ENCODE assay signal across 29 cellular contexts in the genomic region with DNA sequence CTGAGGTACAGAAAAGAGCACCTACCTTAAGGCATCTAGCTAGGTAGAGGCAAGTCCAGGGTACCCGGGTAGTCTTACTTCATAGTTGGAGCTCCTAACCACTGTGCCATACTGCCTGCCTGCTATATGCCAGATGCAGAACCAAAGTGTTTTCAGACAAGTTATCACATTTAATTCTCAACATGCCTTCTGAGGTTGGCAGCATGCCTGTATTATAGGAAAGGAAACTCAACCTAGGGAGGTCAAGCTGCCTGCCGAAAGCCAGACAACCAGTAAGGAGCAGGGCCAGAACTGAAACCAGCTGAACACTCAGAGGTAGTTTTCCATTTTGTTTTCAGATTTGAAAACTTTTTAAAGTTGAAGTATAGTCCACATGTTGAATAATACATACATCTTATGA. TPM values are rescaled to one million over a fixed set of nuclear protein-coding genes. Genes with fewer than 3 reads are reported as not detected.
DNase-seq lines count a peak whose midpoint lies in the region; ATAC-seq and TF ChIP-seq lines count a peak whose summit lies in the region.
"Had no signal": no experiment of that assay in that cellular context is flagged by ENCODE, and none has a peak within 500 bp of the region (broad histone marks: within the 10 kb centered on the region; RNA-seq: fewer than 3 reads in every experiment).

No MANE protein-coding gene starts in this region.

- in situ Hi-C loops in astrocyte of the spinal cord (cut with HindIII; ENCODE audit: low sequenced_read_pairs), result no loop called here

- no peak overlapping the region for H4K91ac ChIP-seq in trophoblast cell (ENCODE audit: low read depth, low read length)

- TF ChIP-seq CTCF in astrocyte of the spinal cord (IDR thresholded peaks at IDR 0.05; ENCODE audit: low read depth, low read length) (no peak), heart right ventricle (IDR thresholded peaks at IDR 0.05) (no peak), MCF 10A (IDR thresholded peaks at IDR 0.05; ENCODE audit: unreplicated experiment) (no peak)

- H3K79me2 ChIP-seq in trophoblast cell (ENCODE audit: control insufficient read depth, insufficient read depth, low read length, poor library complexity), result peaks cover 5% of the 10 kb centered on the region

- H3K4me2 ChIP-seq in trophoblast cell (ENCODE audit: low read length), result no peak overlapping the region

- H3K4me3 Mint-ChIP-seq in MCF 10A (ENCODE audit: unreplicated experiment), result no peak overlapping the region
- H3K4me3 Mint-ChIP-seq: activated CD8-positive, alpha-beta T cell treated with anti-CD3 and anti-CD28 coated beads for 36 hours; activated T-helper 17 cell treated with anti-CD3 and anti-CD28 coated beads, Interleukin-2, amount 50 U/mL, for 72 hours; CD14-positive monocyte; natural killer cell treated with Interleukin-12 subunit alpha and Interleukin-12 subunit beta and Interleukin-15 and Interleukin-18, amount 100 ng/mL, for 72 hours; stimulated activated naive B cell treated with anti-CD40 and anti-IgM and Interleukin-4, amounts not matched to agents 10 μg/mL and 1 μg/mL and 100 μg/mL, for 72 hours had no signal

- H3K36me3 ChIP-seq in heart right ventricle (peaks cover 0 to 5% (median 0%) of the 10 kb centered on the region in 9 donors), trophoblast cell (ENCODE audit: control insufficient read depth in 1 of 2, insufficient read depth in 2 of 2, low read length in 2 of 2) (peaks cover 0 to 3% of the 10 kb centered on the region in 2 experiments)
- H3K36me3 ChIP-seq: SJSA1 had no signal

- H2AFZ ChIP-seq in trophoblast cell (ENCODE audit: insufficient read depth, low read length, poor library complexity), result no peak overlapping the region

- no peak overlapping the region for H3K14ac ChIP-seq in trophoblast cell (ENCODE audit: low read length)

- no peak overlapping the region for H4K8ac ChIP-seq in trophoblast cell (ENCODE audit: low read depth, low read length)

- no peak overlapping the region for H2BK12ac ChIP-seq in trophoblast cell (ENCODE audit: low read length)

- 27 to 34% methylated on average over 2 of the region's 2 CpGs for WGBS in heart right ventricle, 2 donors
- no CpG with 5 or more reads among the region's 2 CpGs for WGBS in trophoblast cell (ENCODE audit: extremely low coverage, insufficient coverage, insufficient read length)

- no peak overlapping the region for H3K4ac ChIP-seq in trophoblast cell (ENCODE audit: low read depth, low read length)

- no peak overlapping the region for H3K4me3 ChIP-seq in astrocyte of the spinal cord (ENCODE audit: low read depth, low read length)
- no peak overlapping the region for H3K4me3 ChIP-seq in heart right ventricle
- H3K4me3 ChIP-seq in trophoblast cell (ENCODE audit: low read depth, low read length), result no peak overlapping the region
- H3K4me3 ChIP-seq: psoas muscle, SJSA1 had no signal

- peaks cover 7% of the 10 kb centered on the region for H3K36me3 Mint-ChIP-seq in MCF 10A (ENCODE audit: insufficient read depth, unreplicated experiment)

- no peaks in the 10 kb centered on the region for H3K27me3 Mint-ChIP-seq in MCF 10A (ENCODE audit: insufficient read depth, unreplicated experiment)
- H3K27me3 Mint-ChIP-seq: activated CD8-positive, alpha-beta T cell treated with anti-CD3 and anti-CD28 coated beads for 36 hours; activated T-helper 17 cell treated with anti-CD3 and anti-CD28 coated beads, Interleukin-2, amount 50 U/mL, for 72 hours; IgD-negative memory B cell; natural killer cell treated with Interleukin-12 subunit alpha and Interleukin-12 subunit beta and Interleukin-15 and Interleukin-18, amount 100 ng/mL, for 72 hours; stimulated activated naive B cell treated with anti-CD40 and anti-IgM and Interleukin-4, amounts not matched to agents 10 μg/mL and 1 μg/mL and 100 μg/mL, for 72 hours had no signal

- no peak overlapping the region for H3K9ac ChIP-seq in trophoblast cell (ENCODE audit: low read length)

- H3K18ac ChIP-seq in trophoblast cell (ENCODE audit: low read length), result peak overlapping the region; percentile 23

- peaks cover 0 to 6% (median 0%) of the 10 kb centered on the region in 11 donors for H3K9me3 ChIP-seq in heart right ventricle
- no peaks in the 10 kb centered on the region for H3K9me3 ChIP-seq in trophoblast cell (ENCODE audit: insufficient read depth, low read depth, low read length)
- H3K9me3 ChIP-seq: psoas muscle, SJSA1 had no signal

- peaks cover 3 to 43% (median 30%) of the 10 kb centered on the region in 9 donors for H3K4me1 ChIP-seq in heart right ventricle
- peaks cover 4 to 6% of the 10 kb centered on the region in 2 experiments for H3K4me1 ChIP-seq in trophoblast cell (ENCODE audit: control insufficient read depth in 1 of 2, insufficient read depth in 2 of 2, low read length in 2 of 2)
- H3K4me1 ChIP-seq: SJSA1 had no signal

- H2BK5ac ChIP-seq in trophoblast cell (ENCODE audit: low read depth, low read length, poor library complexity), result no peak overlapping the region

- intact Hi-C loops in heart right ventricle (cut with DNase I) (loop anchor here in 1 of 10 donors (10.0 kb wide), 1 partner anchor 286 kb away; no protein-coding TSS in a partner anchor), MCF 10A (cut with micrococcal nuclease) (no loop called here)

- no peak overlapping the region for H2BK120ac ChIP-seq in trophoblast cell (ENCODE audit: insufficient read depth, low read length, poor library complexity)

- H3K27ac ChIP-seq in heart right ventricle (peak overlapping the region in 7 of 10 donors; percentile 19 to 73 (median 64)), trophoblast cell (ENCODE audit: low read depth, low read length) (no peak overlapping the region)
- H3K27ac ChIP-seq: epithelial cell of prostate, psoas muscle, SJSA1 had no signal

- CTCF ChIA-PET in MCF 10A (lab: Yijun Ruan, JAX), result interaction anchor here (0.7 kb wide), 1 partner anchor 448 kb away, joined by 3 read pairs; no protein-coding TSS in a partner anchor

- H3K27ac Mint-ChIP-seq in MCF 10A (ENCODE audit: low read depth, unreplicated experiment), result no peak overlapping the region
- H3K27ac Mint-ChIP-seq: activated CD8-positive, alpha-beta T cell treated with anti-CD3 and anti-CD28 coated beads for 36 hours had no signal

- H3K23ac ChIP-seq in trophoblast cell (ENCODE audit: low read length), result no peak overlapping the region

- ATAC-seq in heart right ventricle, result peak; percentile 49 to 91 (median 79)
- ATAC-seq in HG02763 (IDR thresholded peaks at IDR 0.05; ENCODE audit: unreplicated experiment), result no peak
- ATAC-seq: activated CD8-positive, alpha-beta T cell treated with anti-CD3 and anti-CD28 coated beads for 36 hours; activated T-helper 17 cell treated with anti-CD3 and anti-CD28 coated beads, Interleukin-2, amount 50 U/mL, for 72 hours; HCT116; natural killer cell treated with Interleukin-12 subunit alpha and Interleukin-12 subunit beta and Interleukin-15 and Interleukin-18, amount 100 ng/mL, for 72 hours; psoas muscle; stimulated activated naive B cell treated with anti-CD40 and anti-IgM and Interleukin-4, amounts not matched to agents 10 μg/mL and 1 μg/mL and 100 μg/mL, for 72 hours had no signal

- no peaks in the 10 kb centered on the region for H3K9me3 Mint-ChIP-seq in MCF 10A (ENCODE audit: unreplicated experiment)
- H3K9me3 Mint-ChIP-seq: activated CD8-positive, alpha-beta T cell treated with anti-CD3 and anti-CD28 coated beads for 36 hours; activated T-helper 17 cell treated with anti-CD3 and anti-CD28 coated beads, Interleukin-2, amount 50 U/mL, for 72 hours; CD14-positive monocyte; IgD-negative memory B cell; natural killer cell treated with Interleukin-12 subunit alpha and Interleukin-12 subunit beta and Interleukin-15 and Interleukin-18, amount 100 ng/mL, for 72 hours; stimulated activated naive B cell treated with anti-CD40 and anti-IgM and Interleukin-4, amounts not matched to agents 10 μg/mL and 1 μg/mL and 100 μg/mL, for 72 hours had no signal

- H4K12ac ChIP-seq in trophoblast cell (ENCODE audit: low read depth, low read length), result no peak overlapping the region

- H2AK5ac ChIP-seq in trophoblast cell (ENCODE audit: low read length), result no peak overlapping the region

- no peaks in the 10 kb centered on the region for H3K79me1 ChIP-seq in trophoblast cell (ENCODE audit: low read length)

- no peaks in the 10 kb centered on the region for H3K4me1 Mint-ChIP-seq in MCF 10A (ENCODE audit: insufficient read depth, unreplicated experiment)

- no TSS peak for BruUV-seq in MCF 10A (replicated peaks; lab: Mats Ljungman, UMichigan)

- no peaks in the 10 kb centered on the region for H3K27me3 ChIP-seq in heart right ventricle
- no peaks in the 10 kb centered on the region for H3K27me3 ChIP-seq in trophoblast cell (ENCODE audit: insufficient read depth, low read length)
- H3K27me3 ChIP-seq: SJSA1 had no signal

- POLR2A ChIA-PET in MCF 10A (lab: Yijun Ruan, JAX), result no interaction called here

- peak; percentile 75 for DNase-seq in RPMI8226
- peak; percentile 5 for DNase-seq in astrocyte of the spinal cord (ENCODE audit: low read depth, low spot score)
- peak in 1 of 2 donors; percentile 65 for DNase-seq in heart right ventricle
- no peak for DNase-seq in trophoblast cell
- DNase-seq in D341Med (ENCODE audit: low spot score), result no peak
- no peak for DNase-seq in NCI-H748 treated with DMSO at 0.1 percent for 48 hours (lab: John Stamatoyannopoulos, UW)
- DNase-seq in MCF 10A (ENCODE audit: unreplicated experiment), result no peak
- DNase-seq: activated CD8-positive, alpha-beta memory T cell treated with anti-CD3 and anti-CD28 coated beads, Interleukin-2, amount 50 U/mL, for 48 hours; activated CD8-positive, alpha-beta T cell treated with anti-CD3 and anti-CD28 coated beads for 36 hours; activated naive CD4-positive, alpha-beta T cell treated with anti-CD3 and anti-CD28 coated beads, Interleukin-2, amount 50 U/mL, for 16 hours; amygdala; effector CD8-positive, alpha-beta T cell; foreskin fibroblast; head of caudate nucleus; mammary epithelial cell; NCI-H1048; NCI-H2107; occipital lobe; psoas muscle; stimulated activated naive B cell treated with anti-CD40 and anti-IgM and Interleukin-4, amounts not matched to agents 10 μg/mL and 1 μg/mL and 100 μg/mL, for 72 hours; T-helper 1 cell had no signal

RNA-seq across cellular contexts. Expression of gene CTNNBL1, which starts 5.4 kb away (rescaled TPM):
- total RNA-seq in heart right ventricle, result 10 to 100 TPM; 43.2 to 62.2 (median 52.0) TPM
- polyA plus RNA-seq in heart right ventricle, result 100 to 1,000 TPM in 1 of 2 donors, 10 to 100 TPM in 1; 42.2 to 104 TPM
- polyA plus RNA-seq in trophoblast cell (2013), result 114 and 118 TPM in 2 replicates
- 44.9 and 45.2 TPM in 2 replicates for total RNA-seq in MCF 10A (2022)

Comparison
In these comparisons a context has a peak if more than half of its experiments do, and no peak if none do; other contexts are left out.
1. DNase-seq: peak in RPMI8226 (single experiment) and astrocyte of the spinal cord (single experiment); none in trophoblast cell (0 of 2), D341Med (single experiment), NCI-H748 treated with DMSO at 0.1 percent for 48 hours (single experiment) and MCF 10A (single experiment).